ENCODE assay signal across 8 cellular contexts in the genomic region with DNA sequence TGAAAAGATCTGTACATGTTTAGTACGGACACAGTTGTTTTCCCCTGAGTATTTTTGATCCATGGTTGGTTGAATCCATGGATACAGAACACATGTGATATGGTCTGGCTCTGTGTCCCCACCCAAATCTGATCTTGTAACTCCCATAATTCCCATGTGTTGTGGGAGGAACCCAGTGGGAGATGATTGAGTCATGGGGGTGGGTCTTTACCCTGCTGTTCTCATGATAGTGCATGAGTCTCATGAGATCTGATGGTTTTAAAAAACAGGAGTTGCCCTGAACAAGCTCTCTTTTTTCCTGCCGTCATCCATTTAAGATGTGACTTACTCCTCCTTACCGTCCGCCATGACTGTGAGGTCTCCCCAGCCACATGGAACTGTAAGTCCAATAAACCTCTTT.
"Had no signal": no experiment of that assay in that cellular context is flagged by ENCODE, and none has a peak within 500 bp of the region (broad histone marks: within the 10 kb centered on the region; RNA-seq: fewer than 3 reads in every experiment).

No MANE protein-coding gene starts in this region.

- ATAC-seq: GM12878 had no signal

- H3K4me3 ChIP-seq: GM12878 had no signal

- DNase-seq: GDM1, GF-D8 had no signal

- FAIRE-seq: G401.6, GM12878, GM12891, GM12892, GM18507, GM19239 had no signal
